8 cellular contexts compared by ENCODE assay signal in genomic region chr9:125746017-125746773, GRCh38.
DNase-seq lines count a peak whose midpoint lies in the region; ATAC-seq, FAIRE-seq and TF ChIP-seq lines count a peak whose summit lies in the region.

No MANE protein-coding gene starts in this region.

- peaks cover 32% of the 10 kb centered on the region for H4K20me1 ChIP-seq in Loucy (ENCODE audit: insufficient read depth, low read length, poor library complexity, severe bottlenecking)

- no peaks in the 10 kb centered on the region for H3K9me3 Mint-ChIP-seq in nephron progenitor cell
- H3K9me3 Mint-ChIP-seq in stimulated activated naive CD8-positive, alpha-beta T cell treated with anti-CD3 and anti-CD28 coated beads, Interleukin-15, Interleukin-2, amounts not matched to agents 100 ng/mL and 50 ng/mL, for 24 hours = no peaks in the 10 kb centered on the region

- no peaks in the 10 kb centered on the region for H3F3A ChIP-seq in Loucy (ENCODE audit: low read depth)

- peak; percentile 98 for FAIRE-seq in H54 (lab: Jason Lieb, UNC)

- ATAC-seq in RWPE2 (ENCODE audit: low read depth) = peak; percentile 90

- H3K36me3 ChIP-seq in Loucy (ENCODE audit: insufficient read depth, low read length) (no peaks in the 10 kb centered on the region), RWPE2 (ENCODE audit: low read depth) (peaks cover 5% of the 10 kb centered on the region)

- H3K4me2 ChIP-seq in Loucy (ENCODE audit: low read depth, low read length, poor library complexity, severe bottlenecking) = peak overlapping the region; percentile 83

- TF ChIP-seq CTCF in Loucy (conservative IDR thresholded peaks at IDR 0.05; ENCODE audit: low read length) (no peak), RWPE2 (IDR thresholded peaks at IDR 0.05; ENCODE audit: poor library complexity, severe bottlenecking) (no peak), nephron progenitor cell (IDR thresholded peaks at IDR 0.05) (no peak)

- peak overlapping the region; percentile 70 for H3K27ac ChIP-seq in RWPE2 (ENCODE audit: poor library complexity, severe bottlenecking)

- H3K36me3 Mint-ChIP-seq in nephron progenitor cell (ENCODE audit: low read depth) = no peaks in the 10 kb centered on the region
- H3K36me3 Mint-ChIP-seq in stimulated activated naive CD8-positive, alpha-beta T cell treated with anti-CD3 and anti-CD28 coated beads, Interleukin-15, Interleukin-2, amounts not matched to agents 100 ng/mL and 50 ng/mL, for 24 hours (ENCODE audit: low read depth) = peaks cover 16% of the 10 kb centered on the region

- peak; percentile 86 for TF ChIP-seq POLR2A in H54 (IDR thresholded peaks at IDR 0.05; ENCODE audit: low read depth, low read length)

- H3K9me2 ChIP-seq in Loucy (replicated peaks; ENCODE audit: low read depth, low read length) = no peaks in the 10 kb centered on the region

- DNase-seq in ELF-1 (ENCODE audit: low read depth, low spot score) = peak; percentile 99
- DNase-seq in H54 (ENCODE audit: insufficient read length, low spot score) = peak; percentile 100
- DNase-seq in RWPE2 (ENCODE audit: low spot score) = peak; percentile 96
- DNase-seq in activated effector memory CD4-positive, alpha-beta T cell treated with anti-CD3 and anti-CD28 coated beads, Interleukin-2, amount 50 U/mL, for 16 hours = peak; percentile 97
- peak; percentile 89 for DNase-seq in fibroblast of the conjunctiva (ENCODE audit: low read depth)
- DNase-seq in nephron progenitor cell = peak; percentile 94

- H3K27ac Mint-ChIP-seq in nephron progenitor cell = peak overlapping the region; percentile 75
- H3K27ac Mint-ChIP-seq in stimulated activated naive CD8-positive, alpha-beta T cell treated with anti-CD3 and anti-CD28 coated beads, Interleukin-15, Interleukin-2, amounts not matched to agents 100 ng/mL and 50 ng/mL, for 24 hours = peak overlapping the region; percentile 89

- peaks cover 40% of the 10 kb centered on the region for H3K79me2 ChIP-seq in Loucy (ENCODE audit: insufficient read depth, low read length)

- peak overlapping the region; percentile 74 for H3K9ac ChIP-seq in Loucy (ENCODE audit: low read depth, low read length, poor library complexity, severe bottlenecking)

- H3K4me1 ChIP-seq in Loucy (ENCODE audit: insufficient read depth, low read length, poor library complexity, severe bottlenecking) (peaks cover 25% of the 10 kb centered on the region), RWPE2 (ENCODE audit: insufficient read depth, poor library complexity, severe bottlenecking) (peaks cover 14% of the 10 kb centered on the region)

- peaks cover 59% of the 10 kb centered on the region for H3K4me1 Mint-ChIP-seq in nephron progenitor cell
- peaks cover 31% of the 10 kb centered on the region for H3K4me1 Mint-ChIP-seq in stimulated activated naive CD8-positive, alpha-beta T cell treated with anti-CD3 and anti-CD28 coated beads, Interleukin-15, Interleukin-2, amounts not matched to agents 100 ng/mL and 50 ng/mL, for 24 hours (ENCODE audit: low read depth)

- H3K4me3 ChIP-seq in Loucy (ENCODE audit: low read length, poor library complexity, severe bottlenecking) (peak overlapping the region; percentile 78), RWPE2 (ENCODE audit: severe bottlenecking) (peak overlapping the region; percentile 82)

- H3K9me3 ChIP-seq in Loucy (ENCODE audit: insufficient read depth, low read depth, low read length) (no peaks in the 10 kb centered on the region), RWPE2 (ENCODE audit: severe bottlenecking) (no peaks in the 10 kb centered on the region)

- no peaks in the 10 kb centered on the region for H3K27me3 ChIP-seq in Loucy (ENCODE audit: insufficient read depth, low read length, poor library complexity, severe bottlenecking)
- H3K27me3 ChIP-seq in RWPE2 (ENCODE audit: insufficient read depth, poor library complexity, severe bottlenecking) = no peaks in the 10 kb centered on the region

- peak overlapping the region; percentile 97 for H2AFZ ChIP-seq in Loucy (ENCODE audit: low read length)

- peaks cover 65% of the 10 kb centered on the region for H3K27me3 Mint-ChIP-seq in nephron progenitor cell (ENCODE audit: low read depth, poor library complexity)
- H3K27me3 Mint-ChIP-seq in stimulated activated naive CD8-positive, alpha-beta T cell treated with anti-CD3 and anti-CD28 coated beads, Interleukin-15, Interleukin-2, amounts not matched to agents 100 ng/mL and 50 ng/mL, for 24 hours = peaks cover 33% of the 10 kb centered on the region

- peak overlapping the region; percentile 83 for H3K4me3 Mint-ChIP-seq in nephron progenitor cell
- peak overlapping the region; percentile 89 for H3K4me3 Mint-ChIP-seq in stimulated activated naive CD8-positive, alpha-beta T cell treated with anti-CD3 and anti-CD28 coated beads, Interleukin-15, Interleukin-2, amounts not matched to agents 100 ng/mL and 50 ng/mL, for 24 hours

Comparison
In these comparisons a context has a peak if more than half of its experiments do, and no peak if none do; other contexts are left out.
1. Peak in every context shown above with its lines: DNase-seq, ATAC-seq, H3K4me3 ChIP-seq and H3K27ac ChIP-seq.